ENCODE assay signal across 8 cellular contexts in the genomic region with DNA sequence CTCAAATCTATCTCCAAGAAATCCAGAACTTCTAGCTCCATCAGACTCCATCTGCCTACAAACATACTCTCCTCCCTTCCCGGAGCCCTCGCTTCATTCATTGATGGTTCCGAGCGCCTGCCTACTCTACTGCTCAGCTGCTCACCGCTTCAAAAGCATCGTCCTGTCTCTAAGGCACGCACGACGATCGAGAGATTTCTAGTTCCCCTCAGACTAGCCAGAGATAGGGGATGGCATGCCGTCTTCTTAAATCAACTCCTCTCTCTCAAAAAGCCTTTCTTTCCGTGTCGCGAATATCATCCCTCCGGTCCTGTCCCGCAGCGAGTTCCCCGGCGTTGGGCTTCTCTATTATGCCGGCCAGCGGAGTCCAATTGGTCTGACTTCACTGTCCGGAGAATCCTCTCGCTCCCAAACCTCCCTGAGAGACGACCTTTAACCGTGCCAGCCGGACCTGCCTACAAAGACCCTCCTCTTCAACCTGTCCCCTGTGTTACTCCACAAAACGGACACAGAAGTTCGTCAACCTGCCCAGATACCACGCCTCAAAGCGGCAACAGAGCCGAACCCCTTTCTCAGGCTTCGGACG. TPM values are rescaled to one million over a fixed set of nuclear protein-coding genes. Genes with fewer than 3 reads are reported as not detected.
DNase-seq lines count a peak whose midpoint lies in the region; ATAC-seq and TF ChIP-seq lines count a peak whose summit lies in the region.

No MANE protein-coding gene starts in this region.

- DNase-seq in cardiac muscle cell (ENCODE audit: low read depth in 1 of 2, low spot score in 1 of 2) (peak; percentile 30 to 44), Right ventricle myocardium inferior (ENCODE audit: missing footprints) (no peak), RPMI8226 (peak; percentile 69), dorsolateral prefrontal cortex (peak in 2 of 10 donors; percentile 18 to 42), NCI-H774 (lab: John Stamatoyannopoulos, UW) (no peak), AG08395 (ENCODE audit: low spot score) (no peak), NCI-H2081 treated with DMSO at 0.1 percent for 48 hours (lab: John Stamatoyannopoulos, UW) (no peak)

- peak overlapping the region; percentile 78 to 95 for H3K9ac ChIP-seq in mucosa of rectum (ENCODE audit: low read depth in 1 of 2, low read length in 2 of 2)

- TF ChIP-seq CTCF in cardiac muscle cell (IDR thresholded peaks at IDR 0.05; ENCODE audit: low read depth, low read length) (no peak), dorsolateral prefrontal cortex (IDR thresholded peaks at IDR 0.05 in 54 of 56, conservative IDR thresholded peaks at IDR 0.05 in 2 of 56; ENCODE audit: low read depth in 1 of 56, partially characterized antibody in 56 of 56) (peak in 1 of 56 donors; percentile 3)

- H3K36me3 ChIP-seq in cardiac muscle cell (peaks cover 44% of the 10 kb centered on the region), mucosa of rectum (ENCODE audit: control insufficient read depth in 2 of 2, insufficient read depth in 2 of 2, low read length in 2 of 2) (peaks cover 27 to 40% of the 10 kb centered on the region in 2 donors)

- no peaks in the 10 kb centered on the region for H3K9me3 ChIP-seq in cardiac muscle cell (ENCODE audit: low read depth)
- no peaks in the 10 kb centered on the region for H3K9me3 ChIP-seq in mucosa of rectum (ENCODE audit: control insufficient read depth in 2 of 2, low read length in 2 of 2)

- H3K4me1 ChIP-seq in cardiac muscle cell (ENCODE audit: low read depth): peaks cover 9% of the 10 kb centered on the region
- H3K4me1 ChIP-seq in mucosa of rectum (ENCODE audit: control insufficient read depth in 2 of 2, insufficient read depth in 2 of 2, low read length in 2 of 2): peaks cover 26 to 27% of the 10 kb centered on the region in 2 donors

- H3K27ac ChIP-seq in cardiac muscle cell: peak overlapping the region; percentile 83
- peak overlapping the region; percentile 8 to 100 (median 97) for H3K27ac ChIP-seq in dorsolateral prefrontal cortex
- H3K27ac ChIP-seq in mucosa of rectum (ENCODE audit: low read depth in 2 of 2, low read length in 2 of 2): peak overlapping the region; percentile 59 to 80

- H3K4me3 ChIP-seq in cardiac muscle cell (peak overlapping the region; percentile 65), dorsolateral prefrontal cortex (peak overlapping the region; percentile 55 to 95 (median 84)), mucosa of rectum (ENCODE audit: low read length in 2 of 2) (peak overlapping the region; percentile 71 to 97)

- ATAC-seq in Right ventricle myocardium inferior: no peak

- intact Hi-C loops in Right ventricle myocardium inferior (cut with DNase I): no loop called here
- intact Hi-C loops in dorsolateral prefrontal cortex (cut with DNase I): no loop called here

- H3K27me3 ChIP-seq in cardiac muscle cell (no peaks in the 10 kb centered on the region), dorsolateral prefrontal cortex (no peaks in the 10 kb centered on the region), mucosa of rectum (ENCODE audit: control insufficient read depth in 2 of 2, insufficient read depth in 2 of 2, low read length in 2 of 2) (no peaks in the 10 kb centered on the region)

RNA-seq across cellular contexts. Expression of a gene that starts 0.6 kb away (rescaled TPM):
- total RNA-seq in cardiac muscle cell: 1,990 and 2,091 TPM in 2 replicates
- polyA plus RNA-seq in cardiac muscle cell: 769 and 853 TPM in 2 replicates
- total RNA-seq in Right ventricle myocardium inferior: 907 TPM
- total RNA-seq in dorsolateral prefrontal cortex: 100 to 1,000 TPM; 260 to 479 (median 336) TPM

RNA-seq across cellular contexts. Expression of a gene that starts 18.2 kb away (rescaled TPM):
- 14.9 and 29.1 TPM in 2 replicates for total RNA-seq in cardiac muscle cell
- 18.7 and 32.1 TPM in 2 replicates for polyA plus RNA-seq in cardiac muscle cell
- 13.7 TPM for total RNA-seq in Right ventricle myocardium inferior
- total RNA-seq in dorsolateral prefrontal cortex: 10 to 100 TPM; 11.6 to 30.9 (median 19.4) TPM

RNA-seq across cellular contexts. Expression of a gene that starts 26.5 kb away (rescaled TPM):
- total RNA-seq in cardiac muscle cell (50.1 and 77.1 TPM in 2 replicates), Right ventricle myocardium inferior (332 TPM), dorsolateral prefrontal cortex (100 to 1,000 TPM in 106 of 120 experiments, 10 to 100 TPM in 14; 61.5 to 470 (median 154) TPM)
- 10.9 and 13.4 TPM in 2 replicates for polyA plus RNA-seq in cardiac muscle cell

RNA-seq across cellular contexts. Expression of a gene that starts 28.6 kb away (rescaled TPM):
- 101 and 108 TPM in 2 replicates for total RNA-seq in cardiac muscle cell
- 22.9 and 31.9 TPM in 2 replicates for polyA plus RNA-seq in cardiac muscle cell
- 34.1 TPM for total RNA-seq in Right ventricle myocardium inferior
- 10 to 100 TPM; 39.4 to 85.0 (median 58.9) TPM for total RNA-seq in dorsolateral prefrontal cortex

RNA-seq across cellular contexts. Expression of a gene that starts 39.5 kb away (rescaled TPM):
- 21.1 and 42.8 TPM in 2 replicates for total RNA-seq in cardiac muscle cell
- 32.0 and 38.4 TPM in 2 replicates for polyA plus RNA-seq in cardiac muscle cell
- total RNA-seq in Right ventricle myocardium inferior: 16.4 TPM
- 10 to 100 TPM; 19.0 to 72.1 (median 37.3) TPM for total RNA-seq in dorsolateral prefrontal cortex

Comparison
In these comparisons a context has a peak if more than half of its experiments do, and no peak if none do; other contexts are left out.
1. DNase-seq: peak in cardiac muscle cell (2 of 2) and RPMI8226 (single experiment); none in Right ventricle myocardium inferior (single experiment), NCI-H774 (single experiment), AG08395 (single experiment) and NCI-H2081 treated with DMSO at 0.1 percent for 48 hours (single experiment).
2. Peak in every context shown above with its lines, with median percentiles within 50 percentile points of each other: H3K27ac ChIP-seq and H3K4me3 ChIP-seq.